Comparison of ENCODE assay signal across 23 cellular contexts in genomic region chr11:35065566-35065965, GRCh38.
DNase-seq lines count a peak whose midpoint lies in the region; ATAC-seq and TF ChIP-seq lines count a peak whose summit lies in the region.
"Had no signal": no experiment of that assay in that cellular context is flagged by ENCODE, and none has a peak within 500 bp of the region (broad histone marks: within the 10 kb centered on the region; RNA-seq: fewer than 3 reads in every experiment).

No MANE protein-coding gene starts in this region.

- no TSS peak for BruUV-seq in mammary epithelial cell (replicated peaks; lab: Mats Ljungman, UMichigan)

- H3K36me3 ChIP-seq in breast epithelium (no peaks in the 10 kb centered on the region), mammary epithelial cell (ENCODE audit: insufficient read depth, low read length) (no peaks in the 10 kb centered on the region), vagina (no peaks in the 10 kb centered on the region), adrenal gland (replicated peaks in 1 of 2) (no peaks in the 10 kb centered on the region)
- H3K36me3 ChIP-seq: lower lobe of right lung, prostate gland, SJCRH30 had no signal

- peaks cover 37 to 40% of the 10 kb centered on the region in 2 donors for H3K4me1 Mint-ChIP-seq in immature natural killer cell
- H3K4me1 Mint-ChIP-seq: H9 had no signal

- ATAC-seq in GM19023 (IDR thresholded peaks at IDR 0.05; ENCODE audit: unreplicated experiment) = no peak
- ATAC-seq: activated CD8-positive, alpha-beta T cell treated with anti-CD3 and anti-CD28 coated beads, Interleukin-2, amount 10 ng/mL, durations not matched to agents 7 days and 5 days; PC-3 had no signal

- in situ Hi-C loops in mammary epithelial cell (cut with MboI; ENCODE audit: low sequenced_read_pairs in 2 of 2) = no loop called here

- H3K4me3 Mint-ChIP-seq in immature natural killer cell = peak overlapping the region in 1 of 5 donors; percentile 48
- H3K4me3 Mint-ChIP-seq: activated CD8-positive, alpha-beta T cell treated with anti-CD3 and anti-CD28 coated beads, Interleukin-2, amount 10 ng/mL, durations not matched to agents 7 days and 5 days; CD14-positive monocyte; H9 had no signal

- CTCF ChIA-PET in mammary epithelial cell (lab: Charles Lee; ENCODE audit: low non-redundant PET) = no interaction called here

- DNase-seq in breast epithelium (ENCODE audit: low spot score in 2 of 2) = no peak
- no peak for DNase-seq in mammary epithelial cell
- peak; percentile 52 for DNase-seq in amniotic epithelial cell (ENCODE audit: low read depth)
- no peak for DNase-seq in immature natural killer cell
- no peak for DNase-seq in vagina (ENCODE audit: extremely low spot score in 2 of 2)
- no peak for DNase-seq in adrenal gland
- DNase-seq in GF-D8 (lab: John Stamatoyannopoulos, UW) = no peak
- DNase-seq: activated CD4-positive, CD25-positive, alpha-beta regulatory T cell; activated CD8-positive, alpha-beta T cell treated with anti-CD3 and anti-CD28 coated beads, Interleukin-2, amount 10 ng/mL, durations not matched to agents 7 days and 5 days; activated T-cell treated with anti-CD3 and anti-CD28 coated beads, Interleukin-2, amount 50 U/mL, for 48 hours; glutamatergic neuron; H9; lower lobe of right lung; NCI-H526 treated with DMSO at 0.1 percent for 48 hours; PC-3; SJCRH30 had no signal

- peaks cover 5 to 11% (median 8%) of the 10 kb centered on the region in 6 donors for H3K9me3 Mint-ChIP-seq in immature natural killer cell

- no peak overlapping the region for H3K4me2 ChIP-seq in mammary epithelial cell (ENCODE audit: insufficient read depth, low read depth, low read length)

- H3K9ac ChIP-seq in mammary epithelial cell (ENCODE audit: insufficient read depth, low read length) = no peak overlapping the region

- H3K79me2 ChIP-seq in mammary epithelial cell (ENCODE audit: insufficient read depth, low read length) = no peaks in the 10 kb centered on the region

- H4K20me1 ChIP-seq in mammary epithelial cell (ENCODE audit: insufficient read depth, low read length) = no peaks in the 10 kb centered on the region

- H2AFZ ChIP-seq in mammary epithelial cell (ENCODE audit: low read depth, low read length) = no peak overlapping the region

- TF ChIP-seq CTCF in breast epithelium (IDR thresholded peaks at IDR 0.05) (no peak), mammary epithelial cell (conservative IDR thresholded peaks at IDR 0.05 in 1 of 2, IDR thresholded peaks at IDR 0.05 in 1 of 2; ENCODE audit: extremely low read depth in 1 of 2, insufficient read depth in 1 of 2, low read depth in 1 of 2, low read length in 2 of 2) (no peak), vagina (IDR thresholded peaks at IDR 0.05) (no peak), adrenal gland (IDR thresholded peaks at IDR 0.05) (no peak)

- peaks cover 3 to 14% (median 12%) of the 10 kb centered on the region in 3 donors for H3K36me3 Mint-ChIP-seq in immature natural killer cell

- H3K4me1 ChIP-seq in breast epithelium (no peaks in the 10 kb centered on the region), mammary epithelial cell (ENCODE audit: insufficient read depth, low read length) (peaks cover 5% of the 10 kb centered on the region), vagina (peaks cover 57% of the 10 kb centered on the region), adrenal gland (replicated peaks in 1 of 2) (no peaks in the 10 kb centered on the region)
- H3K4me1 ChIP-seq: SJCRH30 had no signal

- 100% methylated on average over 3 of the region's 3 CpGs for WGBS in mammary epithelial cell (ENCODE audit: low coverage, missing lambda C conversion rate)
- 55 to 73% (median 68%) methylated on average over 3 of the region's 3 CpGs for WGBS in adrenal gland, 4 donors

- dilution Hi-C loops in mammary epithelial cell (cut with HindIII; ENCODE audit: low sequenced_read_pairs) = no loop called here

- intact Hi-C loops in breast epithelium (cut with DNase I; ENCODE audit: low total_unique reads) = no loop called here
- intact Hi-C loops in mammary epithelial cell (cut with micrococcal nuclease) = no loop called here
- intact Hi-C loops in vagina (cut with DNase I) = no loop called here
- intact Hi-C loops in adrenal gland (cut with DNase I) = no loop called here

- H3K27me3 Mint-ChIP-seq in immature natural killer cell (ENCODE audit: low read depth in 3 of 3) = peaks cover 2 to 6% (median 4%) of the 10 kb centered on the region in 3 donors
- H3K27me3 Mint-ChIP-seq: activated naive CD4-positive, alpha-beta T cell treated with anti-CD3 and anti-CD28 coated beads, Interleukin-2, amount 50 U/mL, for 24 hours; IgD-negative memory B cell had no signal

- H3K27ac Mint-ChIP-seq in immature natural killer cell = peak overlapping the region; percentile 1 to 88 (median 40)
- H3K27ac Mint-ChIP-seq: H9; T-helper 2 cell treated with Interferon-gamma antibody and Interleukin-4, amounts not matched to agents 5 μg/mL and 100 μg/mL, for 36 hours had no signal

- TF ChIP-seq POLR2A in breast epithelium (IDR thresholded peaks at IDR 0.05) (no peak), vagina (IDR thresholded peaks at IDR 0.05) (no peak), adrenal gland (IDR thresholded peaks at IDR 0.05) (no peak)

- H3K27me3 ChIP-seq in breast epithelium (no peaks in the 10 kb centered on the region), mammary epithelial cell (ENCODE audit: insufficient read depth, low read length) (no peaks in the 10 kb centered on the region), vagina (no peaks in the 10 kb centered on the region), adrenal gland (no peaks in the 10 kb centered on the region)

- H3K4me3 ChIP-seq in breast epithelium (no peak overlapping the region), mammary epithelial cell (replicated peaks in 1 of 3; ENCODE audit: insufficient read depth in 1 of 3, low read depth in 2 of 3, low read length in 3 of 3) (no peak overlapping the region), vagina (no peak overlapping the region), adrenal gland (no peak overlapping the region)
- H3K4me3 ChIP-seq: lower lobe of right lung, prostate gland, SJCRH30 had no signal

- H3K27ac ChIP-seq in breast epithelium (peak overlapping the region; percentile 46 to 61), mammary epithelial cell (ENCODE audit: insufficient read depth, low read depth, low read length) (no peak overlapping the region), vagina (peak overlapping the region; percentile 76), adrenal gland (no peak overlapping the region)
- H3K27ac ChIP-seq: epithelial cell of prostate, lower lobe of right lung, prostate gland, SJCRH30 had no signal

- H3K9me3 ChIP-seq in breast epithelium (peaks cover 0 to 7% of the 10 kb centered on the region in 2 donors), mammary epithelial cell (replicated peaks; ENCODE audit: insufficient read depth, low read length) (peaks cover 3% of the 10 kb centered on the region), vagina (no peaks in the 10 kb centered on the region), adrenal gland (replicated peaks in 1 of 3) (peaks cover 0 to 8% (median 0%) of the 10 kb centered on the region in 3 donors)
- H3K9me3 ChIP-seq: lower lobe of right lung, prostate gland, SJCRH30 had no signal

Comparison
In these comparisons a context has a peak if more than half of its experiments do, and no peak if none do; other contexts are left out.
1. H3K27ac ChIP-seq: peak in breast epithelium (2 of 2) and vagina (single experiment); none in mammary epithelial cell (single experiment) and adrenal gland (0 of 5).